25 cellular contexts compared by ENCODE assay signal in genomic region chr4:112651641-112652040, GRCh38.
"Had no signal": no experiment of that assay in that cellular context is flagged by ENCODE, and none has a peak within 500 bp of the region (broad histone marks: within the 10 kb centered on the region; RNA-seq: fewer than 3 reads in every experiment).

No MANE protein-coding gene starts in this region.

- DNase-seq: activated CD4-positive, alpha-beta memory T cell treated with anti-CD3 and anti-CD28 coated beads, Interleukin-2, amount 10 ng/mL, durations not matched to agents 7 days and 5 days; activated CD4-positive, alpha-beta T cell treated with anti-CD3 and anti-CD28 coated beads for 1 hour; activated CD4-positive, alpha-beta T cell treated with anti-CD3 and anti-CD28 coated beads, Interleukin-2, amount 10 ng/mL, durations not matched to agents 7 days and 5 days; activated CD8-positive, alpha-beta memory T cell treated with anti-CD3 and anti-CD28 coated beads, Interleukin-2, amount 50 U/mL, for 48 hours; activated gamma-delta T cell treated with Interleukin-2 at 50 U/mL for 16 hours; activated naive CD8-positive, alpha-beta T cell treated with anti-CD3 and anti-CD28 coated beads, Interleukin-2, amount 50 U/mL, for 24 hours; activated T-cell treated with anti-CD3 and anti-CD28 coated beads, Interleukin-2, amount 50 U/mL, for 24 hours; amygdala; central memory CD4-positive, alpha-beta T cell; effector CD4-positive, alpha-beta T cell; gastrocnemius medialis; hippocampal formation; islet precursor cell; left ventricle myocardium inferior; nephron progenitor cell; ovary; right lobe of liver; stimulated activated CD4-positive, alpha-beta T cell treated with anti-CD3 and anti-CD28 coated beads, Interleukin-2, amount 100 ng/mL, for 48 hours; stimulated activated naive CD8-positive, alpha-beta T cell treated with anti-CD3 and anti-CD28 coated beads, Interleukin-15, Interleukin-2, amounts not matched to agents 100 U/mL and 50 U/mL, for 24 hours; T-helper 17 cell; T1000; testis; transverse colon had no signal

- ATAC-seq: activated naive CD8-positive, alpha-beta T cell treated with anti-CD3 and anti-CD28 coated beads, Interleukin-2, amount 50 U/mL, for 24 hours; activated T-helper 17 cell treated with anti-CD3 and anti-CD28 coated beads, Interleukin-2, amount 50 U/mL, for 72 hours; gastrocnemius medialis; right lobe of liver; stimulated activated naive CD8-positive, alpha-beta T cell treated with anti-CD3 and anti-CD28 coated beads, Interleukin-15, Interleukin-2, amounts not matched to agents 100 U/mL and 50 U/mL, for 24 hours; T-helper 17 cell had no signal

- H3K4me1 ChIP-seq: gastrocnemius medialis, right lobe of liver, testis, transverse colon had no signal

- H3K36me3 ChIP-seq: ovary had no signal

- H3K4me3 ChIP-seq: gastrocnemius medialis, left ventricle myocardium inferior, lung, ovary, right lobe of liver, testis, transverse colon had no signal

- H3K9me3 ChIP-seq: gastrocnemius medialis, left ventricle myocardium inferior, ovary, right lobe of liver, testis, transverse colon had no signal

- H3K27ac ChIP-seq: gastrocnemius medialis, left ventricle myocardium inferior, ovary, right lobe of liver, testis, transverse colon had no signal

- H3K27me3 ChIP-seq: gastrocnemius medialis, right lobe of liver, testis, transverse colon had no signal
